In genomic region chr19:5330307-5330720, GRCh38 we compare ENCODE assay signal across 23 cellular contexts. TPM values are rescaled to one million over a fixed set of nuclear protein-coding genes. Genes with fewer than 3 reads are reported as not detected.
DNase-seq lines count a peak whose midpoint lies in the region; ATAC-seq, FAIRE-seq and TF ChIP-seq lines count a peak whose summit lies in the region.
"Had no signal": no experiment of that assay in that cellular context is flagged by ENCODE, and none has a peak within 500 bp of the region (broad histone marks: within the 10 kb centered on the region; RNA-seq: fewer than 3 reads in every experiment).

No MANE protein-coding gene starts in this region.

- TF ChIP-seq EP300 in HepG2 (IDR thresholded peaks at IDR 0.05; ENCODE audit: low read depth in 2 of 2, low read length in 2 of 2) (no peak), HepG2 (CRISPR knock-in tag; IDR thresholded peaks at IDR 0.05; ENCODE audit: borderline replicate concordance) (no peak)

- H3K4me1 ChIP-seq in HepG2 (ENCODE audit: insufficient read depth, low read length) = no peaks in the 10 kb centered on the region
- H3K4me1 ChIP-seq in right lobe of liver = no peaks in the 10 kb centered on the region
- H3K4me1 ChIP-seq in right atrium auricular region = no peaks in the 10 kb centered on the region
- H3K4me1 ChIP-seq: BE2C had no signal

- no peak overlapping the region for H3K9ac ChIP-seq in HepG2 (ENCODE audit: insufficient read depth, low read depth, low read length)

- TF ChIP-seq CTCF in HepG2 (CRISPR knock-in tag; IDR thresholded peaks at IDR 0.05) = no peak
- no peak for TF ChIP-seq CTCF in right lobe of liver (IDR thresholded peaks at IDR 0.05)
- no peak for TF ChIP-seq CTCF in GM20000 (IDR thresholded peaks at IDR 0.05; ENCODE audit: extremely low read depth, missing control alignments)
- TF ChIP-seq CTCF in right atrium auricular region (IDR thresholded peaks at IDR 0.05) = no peak

- ATAC-seq in HepG2 = no peak
- ATAC-seq in right lobe of liver = no peak
- ATAC-seq in GM21447 (IDR thresholded peaks at IDR 0.05; ENCODE audit: unreplicated experiment) = no peak
- ATAC-seq: HCT116, SK-N-SH treated with all-trans-retinoic acid at 6 μM for 48 hours, T-cell had no signal

- H3K27ac ChIP-seq in HepG2 (ENCODE audit: extremely low read length, insufficient read depth, low read length) (no peak overlapping the region), right lobe of liver (no peak overlapping the region), right atrium auricular region (no peak overlapping the region)
- H3K27ac ChIP-seq: 22Rv1, PC-9, RWPE1 had no signal

- POLR2A ChIA-PET in HepG2 (lab: Yijun Ruan, JAX) = no interaction called here

- no peak for FAIRE-seq in HepG2 (lab: Jason Lieb, UNC)

- H3K27me3 ChIP-seq in HepG2 (ENCODE audit: control insufficient read depth in 1 of 2, insufficient read depth in 2 of 2, low read length in 2 of 2) (no peaks in the 10 kb centered on the region), right lobe of liver (no peaks in the 10 kb centered on the region), right atrium auricular region (no peaks in the 10 kb centered on the region)
- H3K27me3 ChIP-seq: BE2C had no signal

- no TSS peak for BruUV-seq in HepG2 (replicated peaks; lab: Mats Ljungman, UMichigan)

- DNase-seq in HepG2 (ENCODE audit: low spot score) = no peak
- DNase-seq in right lobe of liver = no peak
- DNase-seq in GM20000 (ENCODE audit: low spot score) = peak; percentile 70
- peak; percentile 26 for DNase-seq in germinal center (ENCODE audit: low spot score)
- DNase-seq in right atrium auricular region (ENCODE audit: low spot score) = no peak
- DNase-seq in NCI-H2029 treated with DMSO at 0.1 percent for 48 hours (lab: John Stamatoyannopoulos, UW) = no peak
- no peak for DNase-seq in activated CD4-positive, alpha-beta T cell treated with anti-CD3 and anti-CD28 coated beads for 48 hours
- DNase-seq: BE2C; CD4-positive, alpha-beta memory T cell; DMS153; KBM-7; NCI-H1694 treated with DMSO at 0.1 percent for 48 hours; NCI-H2107; NCI-H226; NCI-H524; PC-9; SIG-M5; T-cell had no signal

- intact Hi-C loops in HepG2 (cut with micrococcal nuclease; ENCODE audit: unreplicated experiment) (no loop called here), right lobe of liver (cut with DNase I) (no loop called here)

- peaks cover 14% of the 10 kb centered on the region; the same call in 1 of the 2 replicates for H4K20me1 ChIP-seq in HepG2 (ENCODE audit: insufficient read depth, low read length)

- CTCF ChIA-PET in HepG2 (lab: Yijun Ruan, JAX; ENCODE audit: low intra/inter-chr PET ratio, low total read pairs) = no interaction called here

- 94% methylated on average over 8 of the region's 10 CpGs for WGBS in HepG2 (ENCODE audit: low lambda C conversion rate)
- 75% methylated on average over 3 of the region's 10 CpGs for WGBS in right lobe of liver (ENCODE audit: insufficient coverage, low coverage, low lambda C conversion rate, missing lambda C conversion rate)

- H3K36me3 ChIP-seq in HepG2 (replicated peaks in 1 of 2; ENCODE audit: control insufficient read depth in 1 of 2, insufficient read depth in 2 of 2, low read length in 2 of 2) (peaks cover 0 to 3% of the 10 kb centered on the region in 2 experiments; a peak in 2 of 5 replicates), right lobe of liver (no peaks in the 10 kb centered on the region), right atrium auricular region (no peaks in the 10 kb centered on the region)

- H3K9me3 ChIP-seq in HepG2 (ENCODE audit: low read length) = no peaks in the 10 kb centered on the region
- H3K9me3 ChIP-seq in right lobe of liver = no peaks in the 10 kb centered on the region
- H3K9me3 ChIP-seq in right atrium auricular region = no peaks in the 10 kb centered on the region
- H3K9me3 ChIP-seq: BE2C had no signal

- H3K4me2 ChIP-seq in HepG2 (ENCODE audit: low read depth, low read length) = no peak overlapping the region
- H3K4me2 ChIP-seq: PC-9 had no signal

- H3K4me3 ChIP-seq in HepG2 (replicated peaks in 1 of 3; ENCODE audit: insufficient read depth in 1 of 3, low read depth in 2 of 3, low read length in 3 of 3) (no peak overlapping the region), right lobe of liver (no peak overlapping the region), right atrium auricular region (no peak overlapping the region)
- H3K4me3 ChIP-seq: PC-9 had no signal

- in situ Hi-C loops in HepG2 (cut with HindIII; ENCODE audit: extremely low pct_ligation_motif_present, low pct_unique_long_range_greater_than_20kb) = no loop called here

- H3K79me2 ChIP-seq in HepG2 (ENCODE audit: insufficient read depth, low read length) = no peaks in the 10 kb centered on the region

- no peak overlapping the region for H2AFZ ChIP-seq in HepG2 (ENCODE audit: low read length)
- H2AFZ ChIP-seq: PC-9 had no signal

- TF ChIP-seq POLR2A in HepG2 (IDR thresholded peaks at IDR 0.05; ENCODE audit: insufficient read depth in 1 of 2, low read depth in 2 of 2, low read length in 2 of 2) = no peak
- TF ChIP-seq POLR2A in right lobe of liver (IDR thresholded peaks at IDR 0.05) = no peak

- TF ChIP-seq RAD21 in HepG2 (CRISPR knock-in tag; IDR thresholded peaks at IDR 0.05) = no peak

TF ChIP-seq in HepG2, 621 proteins besides CTCF, POLR2A, EP300 and RAD21 (continues in another document):
- peak; percentile 90 for TF ChIP-seq ZNF629 (CRISPR knock-in tag; conservative IDR thresholded peaks at IDR 0.05)
- TF ChIP-seq ESRRA (CRISPR knock-in tag; IDR thresholded peaks at IDR 0.05; ENCODE audit: low read depth) = no peak
- no peak for TF ChIP-seq DBP (CRISPR knock-in tag; IDR thresholded peaks at IDR 0.05; ENCODE audit: not compliant biosample characterization)
- TF ChIP-seq, protein P1, sequence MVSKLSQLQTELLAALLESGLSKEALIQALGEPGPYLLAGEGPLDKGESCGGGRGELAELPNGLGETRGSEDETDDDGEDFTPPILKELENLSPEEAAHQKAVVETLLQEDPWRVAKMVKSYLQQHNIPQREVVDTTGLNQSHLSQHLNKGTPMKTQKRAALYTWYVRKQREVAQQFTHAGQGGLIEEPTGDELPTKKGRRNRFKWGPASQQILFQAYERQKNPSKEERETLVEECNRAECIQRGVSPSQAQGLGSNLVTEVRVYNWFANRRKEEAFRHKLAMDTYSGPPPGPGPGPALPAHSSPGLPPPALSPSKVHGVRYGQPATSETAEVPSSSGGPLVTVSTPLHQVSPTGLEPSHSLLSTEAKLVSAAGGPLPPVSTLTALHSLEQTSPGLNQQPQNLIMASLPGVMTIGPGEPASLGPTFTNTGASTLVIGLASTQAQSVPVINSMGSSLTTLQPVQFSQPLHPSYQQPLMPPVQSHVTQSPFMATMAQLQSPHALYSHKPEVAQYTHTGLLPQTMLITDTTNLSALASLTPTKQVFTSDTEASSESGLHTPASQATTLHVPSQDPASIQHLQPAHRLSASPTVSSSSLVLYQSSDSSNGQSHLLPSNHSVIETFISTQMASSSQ (IDR thresholded peaks at IDR 0.05; ENCODE audit: low read depth) = no peak
- TF ChIP-seq, protein P1 (CRISPR knock-in tag; IDR thresholded peaks at IDR 0.05; ENCODE audit: borderline replicate concordance) = no peak
- TF ChIP-seq ZNF75D (CRISPR knock-in tag; IDR thresholded peaks at IDR 0.05; ENCODE audit: borderline replicate concordance) = no peak

RNA-seq across cellular contexts. Expression of gene PTPRS, which starts 10.3 kb away (rescaled TPM):
- total RNA-seq in HepG2 (2016; rRNA removed; fragmentation: Illumina TruSeq; extraction: Trizol) (21.3 and 32.7 TPM in 2 replicates), right lobe of liver (10 to 100 TPM in 5 of 6 experiments, 1 to 10 TPM in 1; 6.1 to 39.9 (median 22.1) TPM), right atrium auricular region (100 to 1,000 TPM; 138 to 190 TPM)
- total RNA-seq in HepG2 (2016; cell fraction: cytosol; rRNA removed; fragmentation: Illumina TruSeq; extraction: Trizol; ENCODE audit: low read depth) = 8.8 and 10.2 TPM in 2 replicates
- 17.7 and 32.1 TPM in 2 replicates for total RNA-seq in HepG2 (2016; cell fraction: insoluble cytoplasmic fraction; rRNA removed; fragmentation: Illumina TruSeq; extraction: Trizol)
- total RNA-seq in HepG2 (2016; cell fraction: membrane; rRNA removed; fragmentation: Illumina TruSeq; extraction: Trizol) = 21.8 and 23.0 TPM in 2 replicates
- 57.4 and 62.6 TPM in 2 replicates for total RNA-seq in HepG2 (2016; cell fraction: nucleus; rRNA removed; fragmentation: Illumina TruSeq; extraction: Trizol)
- polyA plus RNA-seq in HepG2 (2011; rRNA removed) = 43.9 and 63.5 TPM in 2 replicates
- polyA plus RNA-seq in HepG2 (2011; cell fraction: cytosol; rRNA removed) = 36.8 and 40.6 TPM in 2 replicates
- polyA plus RNA-seq in HepG2 (2011; cell fraction: nucleus; rRNA removed) = 194 and 221 TPM in 2 replicates
- 24.6 and 49.4 TPM in 2 replicates for polyA plus RNA-seq in HepG2 (2012)
- polyA plus RNA-seq in HepG2 (2016; cell fraction: cytosol; fragmentation: Illumina TruSeq; extraction: Trizol; ENCODE audit: low read depth) = 4.6 and 4.7 TPM in 2 replicates
- 8.4 and 10.5 TPM in 2 replicates for polyA plus RNA-seq in HepG2 (2016; cell fraction: insoluble cytoplasmic fraction; fragmentation: Illumina TruSeq; extraction: Trizol; ENCODE audit: low read depth)
- polyA plus RNA-seq in HepG2 (2016; cell fraction: membrane; fragmentation: Illumina TruSeq; extraction: Trizol; ENCODE audit: low read depth) = 5.1 and 5.2 TPM in 2 replicates
- polyA plus RNA-seq in HepG2 (2016; cell fraction: nucleus; fragmentation: Illumina TruSeq; extraction: Trizol; ENCODE audit: insufficient read depth, low read depth) = 68.7 and 77.5 TPM in 2 replicates
- 65.7 and 175 TPM in 2 replicates for polyA minus RNA-seq in HepG2 (2011; rRNA and poly(A)+ RNA removed; ENCODE audit: low replicate concordance)
- polyA minus RNA-seq in HepG2 (2011; cell fraction: cytosol; rRNA and poly(A)+ RNA removed) = 79.6 and 103 TPM in 2 replicates
- 55.6 and 71.9 TPM in 2 replicates for polyA minus RNA-seq in HepG2 (2011; cell fraction: nucleus; rRNA and poly(A)+ RNA removed)

Comparison
In these comparisons a context has a peak if more than half of its experiments do, and no peak if none do; other contexts are left out.
1. DNase-seq: peak in GM20000 (single experiment) and germinal center (single experiment); none in HepG2 (single experiment), right lobe of liver (0 of 3), right atrium auricular region (single experiment), NCI-H2029 treated with DMSO at 0.1 percent for 48 hours (single experiment) and activated CD4-positive, alpha-beta T cell treated with anti-CD3 and anti-CD28 coated beads for 48 hours (single experiment).